20 cellular contexts compared by ENCODE assay signal in the genomic region with DNA sequence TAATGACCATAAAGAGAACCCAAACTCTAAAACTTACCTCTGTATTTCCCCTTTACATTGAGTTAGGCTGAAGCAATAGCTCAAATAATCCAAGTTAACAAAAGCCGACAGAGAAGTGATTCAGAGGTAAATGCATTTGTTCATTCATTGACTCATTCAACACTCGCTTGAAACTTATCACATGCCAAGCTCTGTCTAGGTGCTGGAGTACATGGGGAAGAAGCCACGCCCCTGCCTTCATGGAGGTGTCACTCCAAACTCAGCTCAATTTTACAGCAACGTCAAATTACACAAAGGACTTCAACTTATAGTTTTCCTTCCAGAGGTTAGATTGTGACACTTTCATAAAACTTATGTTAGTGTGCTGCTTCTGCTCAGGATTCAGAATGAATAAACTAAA. TPM values are rescaled to one million over a fixed set of nuclear protein-coding genes. Genes with fewer than 3 reads are reported as not detected.
A peak's percentile ranks its signal among the peaks of the same experiment; 100 is the strongest.
DNase-seq lines count a peak whose midpoint lies in the region; FAIRE-seq and TF ChIP-seq lines count a peak whose summit lies in the region.
"Had no signal": no experiment of that assay in that cellular context is flagged by ENCODE, and none has a peak within 500 bp of the region (broad histone marks: within the 10 kb centered on the region; RNA-seq: fewer than 3 reads in every experiment).

No MANE protein-coding gene starts in this region.

- H3K4me3 ChIP-seq in astrocyte of the spinal cord (ENCODE audit: low read depth, low read length): no peak overlapping the region
- no peak overlapping the region for H3K4me3 ChIP-seq in fibroblast of lung (replicated peaks in 1 of 4; ENCODE audit: control extremely low read depth in 1 of 4, insufficient read depth in 1 of 4, low read depth in 3 of 4, low read length in 4 of 4)
- no peak overlapping the region for H3K4me3 ChIP-seq in hepatocyte
- no peak overlapping the region for H3K4me3 ChIP-seq in ascending aorta
- H3K4me3 ChIP-seq: GM12878, GM23248 had no signal

- H2AFZ ChIP-seq in fibroblast of lung (ENCODE audit: low read length) (no peak overlapping the region), hepatocyte (no peak overlapping the region)
- H2AFZ ChIP-seq: GM23248 had no signal

- intact Hi-C loops in ascending aorta (cut with DNase I): no loop called here

- peaks cover 15% of the 10 kb centered on the region for H3K36me3 ChIP-seq in fibroblast of lung (ENCODE audit: control insufficient read depth, insufficient read depth, low read length)
- no peaks in the 10 kb centered on the region for H3K36me3 ChIP-seq in hepatocyte (replicated peaks; ENCODE audit: insufficient read depth, low read depth)
- H3K36me3 ChIP-seq in ascending aorta: peaks cover 4 to 79% of the 10 kb centered on the region in 2 donors
- H3K36me3 ChIP-seq: BE2C had no signal

- H3K4me2 ChIP-seq in fibroblast of lung (ENCODE audit: extremely low read depth, insufficient read depth, low read length): no peak overlapping the region
- no peak overlapping the region for H3K4me2 ChIP-seq in hepatocyte
- H3K4me2 ChIP-seq: KMS-11 had no signal

- WGBS in hepatocyte (ENCODE audit: low lambda C conversion rate, missing lambda C conversion rate): 82% methylated on average over 4 of the region's 4 CpGs

- no peaks in the 10 kb centered on the region for H3K9me2 ChIP-seq in hepatocyte (replicated peaks; ENCODE audit: insufficient read depth)

- no peaks in the 10 kb centered on the region for H3K27me3 ChIP-seq in fibroblast of lung (ENCODE audit: control insufficient read depth, insufficient read depth, low read length)
- H3K27me3 ChIP-seq in hepatocyte: no peaks in the 10 kb centered on the region
- H3K27me3 ChIP-seq in ascending aorta: no peaks in the 10 kb centered on the region
- H3K27me3 ChIP-seq: BE2C had no signal

- no peak for TF ChIP-seq CTCF in astrocyte of the spinal cord (IDR thresholded peaks at IDR 0.05; ENCODE audit: low read depth, low read length)
- TF ChIP-seq CTCF in fibroblast of lung (conservative IDR thresholded peaks at IDR 0.05 in 1 of 2, IDR thresholded peaks at IDR 0.05 in 1 of 2; ENCODE audit: low read depth in 1 of 2, low read length in 2 of 2): no peak
- TF ChIP-seq CTCF in hepatocyte (IDR thresholded peaks at IDR 0.05; ENCODE audit: poor library complexity): no peak
- no peak for TF ChIP-seq CTCF in ascending aorta (IDR thresholded peaks at IDR 0.05)

- H3K9ac ChIP-seq in fibroblast of lung (ENCODE audit: insufficient read depth, low read length): no peak overlapping the region
- H3K9ac ChIP-seq: GM23248, KMS-11 had no signal

- no peak for FAIRE-seq in GM19239 (lab: Jason Lieb, UNC)
- FAIRE-seq: GM12878, HepG2 had no signal

- H3K79me2 ChIP-seq in fibroblast of lung (ENCODE audit: control insufficient read depth, insufficient read depth, low read length): no peaks in the 10 kb centered on the region
- H3K79me2 ChIP-seq in hepatocyte: no peaks in the 10 kb centered on the region

- H3K4me1 ChIP-seq in fibroblast of lung (ENCODE audit: control insufficient read depth, extremely low read depth, insufficient read depth, low read length): no peaks in the 10 kb centered on the region
- no peaks in the 10 kb centered on the region for H3K4me1 ChIP-seq in hepatocyte (ENCODE audit: insufficient read depth)
- H3K4me1 ChIP-seq in ascending aorta: no peaks in the 10 kb centered on the region
- H3K4me1 ChIP-seq: BE2C had no signal

- H3K9me3 ChIP-seq in fibroblast of lung (ENCODE audit: control insufficient read depth, insufficient read depth, low read depth, low read length) (no peaks in the 10 kb centered on the region), hepatocyte (ENCODE audit: low read depth) (no peaks in the 10 kb centered on the region), ascending aorta (no peaks in the 10 kb centered on the region)
- H3K9me3 ChIP-seq: BE2C had no signal

- no peaks in the 10 kb centered on the region for H4K20me1 ChIP-seq in fibroblast of lung (ENCODE audit: control insufficient read depth, extremely low read depth, insufficient read depth, low read length)
- H4K20me1 ChIP-seq in hepatocyte (ENCODE audit: insufficient read depth, poor library complexity, severe bottlenecking): no peaks in the 10 kb centered on the region

- in situ Hi-C loops in astrocyte of the spinal cord (cut with HindIII; ENCODE audit: low sequenced_read_pairs): no loop called here

- no peak overlapping the region for H3K27ac ChIP-seq in fibroblast of lung (ENCODE audit: insufficient read depth, low read length)
- no peak overlapping the region for H3K27ac ChIP-seq in hepatocyte
- H3K27ac ChIP-seq in ascending aorta: no peak overlapping the region
- H3K27ac ChIP-seq: GM23248, KMS-11 had no signal

- peak; percentile 17 for DNase-seq in ELR (ENCODE audit: low read depth)
- peak; percentile 19 for DNase-seq in NCI-H226
- DNase-seq in astrocyte of the spinal cord (ENCODE audit: low read depth, low spot score): peak; percentile 11
- DNase-seq in fibroblast of lung (ENCODE audit: low read depth in 2 of 2): peak; percentile 17 to 37
- no peak for DNase-seq in hepatocyte (ENCODE audit: low spot score)
- no peak for DNase-seq in GM19239 (ENCODE audit: insufficient read length, low spot score)
- DNase-seq in activated CD4-positive, CD25-positive, alpha-beta regulatory T cell (lab: John Stamatoyannopoulos, UW): no peak
- no peak for DNase-seq in ascending aorta (ENCODE audit: low spot score in 2 of 2)
- DNase-seq: BE2C; CD4-positive, CD25-positive, alpha-beta regulatory T cell; COR-L47; GM23248; NCI-H1048; NCI-H1436; NCI-H1930; NCI-H345; NCI-H526 had no signal

RNA-seq across cellular contexts. Expression of a gene that starts 45.8 kb away (rescaled TPM):
- total RNA-seq in fibroblast of lung: 44.4 and 51.2 TPM in 2 replicates
- polyA plus RNA-seq in fibroblast of lung: 51.1 and 51.6 TPM in 2 replicates
- polyA plus RNA-seq in fibroblast of lung (2012): 32.9 and 33.7 TPM in 2 replicates
- polyA minus RNA-seq in fibroblast of lung (ENCODE audit: low replicate concordance): 5.8 and 11.9 TPM in 2 replicates
- 54.5 and 69.2 TPM in 2 replicates for total RNA-seq in hepatocyte
- polyA plus RNA-seq in hepatocyte: 27.4 and 32.5 TPM in 2 replicates
- 7.0 TPM for total RNA-seq in ascending aorta

Comparison
In these comparisons a context has a peak if more than half of its experiments do, and no peak if none do; other contexts are left out.
1. DNase-seq: peak in ELR (single experiment), NCI-H226 (single experiment), astrocyte of the spinal cord (single experiment) and fibroblast of lung (2 of 2); none in hepatocyte (single experiment), GM19239 (single experiment), activated CD4-positive, CD25-positive, alpha-beta regulatory T cell (0 of 4) and ascending aorta (0 of 2).